ENCODE assay signal across 1 cellular context in the genomic region with DNA sequence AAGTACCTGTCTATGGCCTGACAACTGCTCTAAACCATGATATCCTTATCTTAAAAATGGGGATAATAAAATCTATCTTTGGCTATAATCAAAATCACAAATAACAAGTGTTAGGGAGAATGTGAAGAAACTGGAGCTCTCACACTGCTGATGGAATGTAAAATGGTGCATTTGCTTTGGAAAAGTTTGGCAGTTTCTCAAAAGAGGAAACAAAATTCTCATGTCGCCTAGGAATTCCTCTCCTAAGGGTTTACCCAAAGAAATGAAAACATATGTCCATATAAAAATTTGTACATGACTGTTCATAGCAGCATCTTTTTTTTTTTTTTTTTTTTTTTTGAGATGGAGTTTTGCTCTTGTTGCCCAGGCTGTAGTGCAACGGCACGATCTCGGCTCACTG.
TF ChIP-seq lines count a peak whose summit lies in the region.

No MANE protein-coding gene starts in this region.

TF ChIP-seq in IMR-90, 13 proteins besides CTCF, POLR2A, EP300 and RAD21 (continued from another document):
- TF ChIP-seq, protein P1, sequence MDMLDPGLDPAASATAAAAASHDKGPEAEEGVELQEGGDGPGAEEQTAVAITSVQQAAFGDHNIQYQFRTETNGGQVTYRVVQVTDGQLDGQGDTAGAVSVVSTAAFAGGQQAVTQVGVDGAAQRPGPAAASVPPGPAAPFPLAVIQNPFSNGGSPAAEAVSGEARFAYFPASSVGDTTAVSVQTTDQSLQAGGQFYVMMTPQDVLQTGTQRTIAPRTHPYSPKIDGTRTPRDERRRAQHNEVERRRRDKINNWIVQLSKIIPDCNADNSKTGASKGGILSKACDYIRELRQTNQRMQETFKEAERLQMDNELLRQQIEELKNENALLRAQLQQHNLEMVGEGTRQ (IDR thresholded peaks at IDR 0.05; ENCODE audit: low read depth, low read length): no peak
- no peak for TF ChIP-seq BHLHE40 (IDR thresholded peaks at IDR 0.05; ENCODE audit: low read depth, low read length)
- TF ChIP-seq RFX5 (IDR thresholded peaks at IDR 0.05; ENCODE audit: low read depth, low read length): no peak
- no peak for TF ChIP-seq NFE2L2 (IDR thresholded peaks at IDR 0.05; ENCODE audit: low read depth, low read length)
- TF ChIP-seq SMC3 (IDR thresholded peaks at IDR 0.05; ENCODE audit: low read depth, low read length): no peak
- TF ChIP-seq, protein P2, sequence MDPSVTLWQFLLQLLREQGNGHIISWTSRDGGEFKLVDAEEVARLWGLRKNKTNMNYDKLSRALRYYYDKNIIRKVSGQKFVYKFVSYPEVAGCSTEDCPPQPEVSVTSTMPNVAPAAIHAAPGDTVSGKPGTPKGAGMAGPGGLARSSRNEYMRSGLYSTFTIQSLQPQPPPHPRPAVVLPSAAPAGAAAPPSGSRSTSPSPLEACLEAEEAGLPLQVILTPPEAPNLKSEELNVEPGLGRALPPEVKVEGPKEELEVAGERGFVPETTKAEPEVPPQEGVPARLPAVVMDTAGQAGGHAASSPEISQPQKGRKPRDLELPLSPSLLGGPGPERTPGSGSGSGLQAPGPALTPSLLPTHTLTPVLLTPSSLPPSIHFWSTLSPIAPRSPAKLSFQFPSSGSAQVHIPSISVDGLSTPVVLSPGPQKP (IDR thresholded peaks at IDR 0.05; ENCODE audit: borderline replicate concordance, low read depth, low read length): no peak
